In the genomic region with DNA sequence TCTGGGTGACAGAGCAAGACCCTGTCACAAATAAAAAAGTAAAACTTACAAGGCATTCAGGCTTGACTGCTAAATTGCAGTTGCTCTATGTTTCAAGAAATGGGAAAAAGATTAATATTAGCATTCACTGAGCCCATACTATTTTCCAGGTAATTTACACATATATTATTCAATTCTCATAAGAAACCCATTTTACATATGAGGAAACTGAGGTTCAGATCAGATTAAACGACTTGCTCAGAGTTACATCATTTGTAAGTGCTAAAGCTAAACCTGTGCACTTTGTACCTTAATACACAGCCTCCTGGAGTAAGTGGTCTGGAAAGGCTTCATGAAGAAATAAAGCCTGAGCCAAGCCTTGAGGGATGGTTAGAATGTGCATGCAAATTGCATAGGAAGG, we compare ENCODE assay signal across 27 cellular contexts.
"Had no signal": no experiment of that assay in that cellular context is flagged by ENCODE, and none has a peak within 500 bp of the region (broad histone marks: within the 10 kb centered on the region; RNA-seq: fewer than 3 reads in every experiment).

No MANE protein-coding gene starts in this region.

- H3K27me3 Mint-ChIP-seq: dendritic cell treated with granulocyte-macrophage colony-stimulating factor and Interleukin-4, amounts not matched to agents 40 ng/mL and 50 ng/mL, for 4 days; naive B cell; stimulated activated memory B cell treated with anti-CD40 and anti-IgM and Interleukin-4, amounts not matched to agents 10 μg/mL and 1 μg/mL and 100 μg/mL, for 72 hours had no signal

- H3K9ac ChIP-seq: neural progenitor cell, parathyroid adenoma had no signal

- H3K4me3 ChIP-seq: colonic mucosa, esophagus squamous epithelium, left lung, mucosa of descending colon, neural progenitor cell, prostate gland, right atrium auricular region, sigmoid colon, spleen, thoracic aorta, tibial nerve, upper lobe of left lung, uterus had no signal

- H3K36me3 Mint-ChIP-seq: mesothelial cell of epicardium; naive B cell; natural killer cell treated with Interleukin-12 subunit alpha and Interleukin-12 subunit beta and Interleukin-15 and Interleukin-18, amount 100 ng/mL, for 72 hours had no signal

- H3K4me1 Mint-ChIP-seq: naive B cell; stimulated activated memory B cell treated with anti-CD40 and anti-IgM and Interleukin-4, amounts not matched to agents 10 μg/mL and 1 μg/mL and 100 μg/mL, for 72 hours had no signal

- H3K27ac ChIP-seq: colonic mucosa, esophagus squamous epithelium, left lung, neural progenitor cell, parathyroid adenoma, prostate gland, right atrium auricular region, sigmoid colon, spleen, thoracic aorta, tibial nerve, upper lobe of left lung, uterus had no signal

- H3K4me2 ChIP-seq: neural progenitor cell had no signal

- H3K36me3 ChIP-seq: colonic mucosa, esophagus squamous epithelium, left lung, neural progenitor cell, prostate gland, right atrium auricular region, sigmoid colon, spleen, thoracic aorta, upper lobe of left lung, uterus had no signal

- H3K27me3 ChIP-seq: colonic mucosa, esophagus squamous epithelium, left lung, neural progenitor cell, right atrium auricular region, sigmoid colon, spleen, tibial nerve, upper lobe of left lung, uterus had no signal

- H3K4me3 Mint-ChIP-seq: dendritic cell treated with granulocyte-macrophage colony-stimulating factor and Interleukin-4, amounts not matched to agents 40 ng/mL and 50 ng/mL, for 4 days; mesothelial cell of epicardium; naive B cell; natural killer cell treated with Interleukin-12 subunit alpha and Interleukin-12 subunit beta and Interleukin-15 and Interleukin-18, amount 100 ng/mL, for 72 hours; neural progenitor cell; stimulated activated memory B cell treated with anti-CD40 and anti-IgM and Interleukin-4, amounts not matched to agents 10 μg/mL and 1 μg/mL and 100 μg/mL, for 72 hours had no signal

- H3K9me3 ChIP-seq: colonic mucosa, esophagus squamous epithelium, left lung, mucosa of descending colon, prostate gland, right atrium auricular region, sigmoid colon, spleen, thoracic aorta, tibial nerve, upper lobe of left lung, uterus had no signal

- H2AFZ ChIP-seq: neural progenitor cell, parathyroid adenoma had no signal

- H3K79me2 ChIP-seq: parathyroid adenoma had no signal

- H3K4me1 ChIP-seq: colonic mucosa, esophagus squamous epithelium, prostate gland, right atrium auricular region, sigmoid colon, spleen, tibial nerve, upper lobe of left lung, uterus had no signal

- H3K27ac Mint-ChIP-seq: dendritic cell treated with granulocyte-macrophage colony-stimulating factor and Interleukin-4, amounts not matched to agents 40 ng/mL and 50 ng/mL, for 4 days; mesothelial cell of epicardium; natural killer cell treated with Interleukin-12 subunit alpha and Interleukin-12 subunit beta and Interleukin-15 and Interleukin-18, amount 100 ng/mL, for 72 hours; neural progenitor cell; stimulated activated memory B cell treated with anti-CD40 and anti-IgM and Interleukin-4, amounts not matched to agents 10 μg/mL and 1 μg/mL and 100 μg/mL, for 72 hours had no signal

- FAIRE-seq: kidney had no signal

- DNase-seq: colonic mucosa; effector CD8-positive, alpha-beta T cell; erythroblast; esophagus squamous epithelium; foreskin melanocyte; glutamatergic neuron; kidney; left lung; mesenchymal stem cell; mucosa of descending colon; naive B cell; sigmoid colon; spleen; stimulated activated CD4-positive, alpha-beta T cell treated with anti-CD3 and anti-CD28 coated beads, Interleukin-4, amount 100 ng/mL, for 4 hours; stimulated activated naive CD8-positive, alpha-beta T cell treated with anti-CD3 and anti-CD28 coated beads, Interleukin-15, Interleukin-2, amounts not matched to agents 100 U/mL and 50 U/mL, for 24 hours; upper lobe of left lung; uterus had no signal

- ATAC-seq: left lung; natural killer cell treated with Interleukin-12 subunit alpha and Interleukin-12 subunit beta and Interleukin-15 and Interleukin-18, amount 100 ng/mL, for 72 hours; stimulated activated memory B cell treated with anti-CD40 and anti-IgM and Interleukin-4, amounts not matched to agents 10 μg/mL and 1 μg/mL and 100 μg/mL, for 72 hours; stimulated activated naive CD8-positive, alpha-beta T cell treated with anti-CD3 and anti-CD28 coated beads, Interleukin-15, Interleukin-2, amounts not matched to agents 100 U/mL and 50 U/mL, for 24 hours had no signal

- H3K9me3 Mint-ChIP-seq: dendritic cell treated with granulocyte-macrophage colony-stimulating factor and Interleukin-4, amounts not matched to agents 40 ng/mL and 50 ng/mL, for 4 days; mesothelial cell of epicardium; natural killer cell treated with Interleukin-12 subunit alpha and Interleukin-12 subunit beta and Interleukin-15 and Interleukin-18, amount 100 ng/mL, for 72 hours; neural progenitor cell; stimulated activated memory B cell treated with anti-CD40 and anti-IgM and Interleukin-4, amounts not matched to agents 10 μg/mL and 1 μg/mL and 100 μg/mL, for 72 hours had no signal
